In the genomic region with DNA sequence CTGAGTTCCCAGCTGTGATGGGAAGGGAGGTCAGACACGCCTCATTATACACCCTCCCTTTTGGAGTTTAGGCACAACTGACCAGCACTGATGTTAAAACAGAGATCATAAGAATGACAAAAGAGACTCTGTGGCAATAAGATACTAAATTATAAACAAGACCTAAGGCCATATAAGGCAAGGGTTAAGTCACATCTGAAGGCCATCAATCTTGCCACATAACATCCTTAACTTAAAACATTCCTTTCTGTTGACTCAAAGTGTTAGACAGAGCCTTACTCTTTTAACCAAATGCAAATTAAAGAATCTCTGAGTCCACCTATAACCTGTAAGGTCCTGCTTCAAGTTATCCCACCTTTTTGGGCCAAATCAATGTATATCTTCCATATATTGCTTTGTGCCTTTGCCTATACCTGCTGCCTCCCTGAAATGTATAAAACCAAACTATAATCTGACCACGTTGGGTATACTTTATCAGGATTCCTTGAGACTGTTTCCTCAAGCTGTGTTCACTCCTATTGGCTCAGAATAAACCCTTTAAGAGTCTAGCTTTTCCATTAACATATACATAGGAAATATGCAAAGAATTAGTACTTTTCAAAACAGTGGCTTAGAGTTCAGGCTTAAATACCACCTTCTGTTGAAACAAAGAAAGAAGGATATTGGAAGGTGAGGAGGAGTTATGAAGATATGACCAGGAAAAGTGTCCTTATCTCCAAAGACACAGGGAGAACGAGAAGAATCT, we compare ENCODE assay signal across 19 cellular contexts.
A peak's percentile ranks its signal among the peaks of the same experiment; 100 is the strongest.
DNase-seq lines count a peak whose midpoint lies in the region; ATAC-seq, FAIRE-seq and TF ChIP-seq lines count a peak whose summit lies in the region.
"Had no signal": no experiment of that assay in that cellular context is flagged by ENCODE, and none has a peak within 500 bp of the region (broad histone marks: within the 10 kb centered on the region; RNA-seq: fewer than 3 reads in every experiment).

No MANE protein-coding gene starts in this region.

- no peaks in the 10 kb centered on the region for H3K79me2 ChIP-seq in K562 (ENCODE audit: control insufficient read depth, insufficient read depth, low read length)

- 0% methylated on average over 3 of the region's 3 CpGs for WGBS in K562 (ENCODE audit: insufficient coverage, low coverage, missing lambda C conversion rate)

- no peak overlapping the region for H3K9ac ChIP-seq in K562 (ENCODE audit: insufficient read depth in 1 of 2, low read depth in 2 of 2, low read length in 2 of 2)

- intact Hi-C loops in K562 (cut with micrococcal nuclease): no loop called here
- intact Hi-C loops in activated CD4-positive, alpha-beta memory T cell treated with anti-CD3 and anti-CD28 coated beads for 36 hours (cut with micrococcal nuclease): no loop called here

- peak; percentile 53 for ATAC-seq in K562
- ATAC-seq: right cardiac atrium, SK-N-SH treated with all-trans-retinoic acid at 6 μM for 48 hours had no signal

- H3K27me3 ChIP-seq in K562 (ENCODE audit: control insufficient read depth in 2 of 2, insufficient read depth in 2 of 2, low read length in 2 of 2): no peaks in the 10 kb centered on the region
- H3K27me3 ChIP-seq: neutrophil, thyroid gland had no signal

- TF ChIP-seq EP300 in K562 (IDR thresholded peaks at IDR 0.05; ENCODE audit: low read length): no peak

- FAIRE-seq in K562 (lab: Jason Lieb, UNC): no peak
- FAIRE-seq: D721Med, GM18507 had no signal

- no peak overlapping the region for H3K4me3 ChIP-seq in K562
- H3K4me3 ChIP-seq: lung, thyroid gland had no signal

- H3K4me3 Mint-ChIP-seq in activated CD4-positive, alpha-beta memory T cell treated with anti-CD3 and anti-CD28 coated beads for 36 hours: no peak overlapping the region

- POLR2A ChIA-PET in K562 (lab: Yijun Ruan, JAX): no interaction called here
- POLR2A ChIA-PET in activated CD4-positive, alpha-beta memory T cell treated with anti-CD3 and anti-CD28 coated beads for 36 hours (lab: Charles Lee): no interaction called here

- H3K4me2 ChIP-seq in K562 (ENCODE audit: insufficient read depth, low read length): no peak overlapping the region

- no peak for TF ChIP-seq POLR2A in K562 (conservative IDR thresholded peaks at IDR 0.05)

- H3K9me3 ChIP-seq in K562 (replicated peaks; ENCODE audit: control insufficient read depth, insufficient read depth, low read depth, low read length): no peaks in the 10 kb centered on the region
- H3K9me3 ChIP-seq: neutrophil, thyroid gland had no signal

- H3K36me3 Mint-ChIP-seq in activated CD4-positive, alpha-beta memory T cell treated with anti-CD3 and anti-CD28 coated beads for 36 hours: no peaks in the 10 kb centered on the region

- in situ Hi-C loops in K562 (cut with MboI): no loop called here

- no peaks in the 10 kb centered on the region for H4K20me1 ChIP-seq in K562 (replicated peaks; ENCODE audit: control insufficient read depth, insufficient read depth, low read length)

- no TSS peak for BruUV-seq in K562 (replicated peaks; lab: Mats Ljungman, UMichigan)

- no peak for TF ChIP-seq CTCF in K562 (IDR thresholded peaks at IDR 0.05 in 2 of 3, conservative IDR thresholded peaks at IDR 0.05 in 1 of 3; ENCODE audit: insufficient read depth in 2 of 3, low read depth in 1 of 3, low read length in 3 of 3)

- H3K36me3 ChIP-seq in K562 (ENCODE audit: control insufficient read depth, insufficient read depth, low read length): no peaks in the 10 kb centered on the region
- H3K36me3 ChIP-seq: neutrophil, thyroid gland had no signal

- DNase-seq in COLO829 (ENCODE audit: low spot score): peak; percentile 4
- peak; percentile 12 for DNase-seq in LoVo (ENCODE audit: low spot score)
- no peak for DNase-seq in K562 (ENCODE audit: extremely low read depth in 1 of 4, low spot score in 3 of 4)
- peak; percentile 11 for DNase-seq in left kidney (ENCODE audit: low read depth, low spot score)
- no peak for DNase-seq in activated CD4-positive, alpha-beta memory T cell treated with anti-CD3 and anti-CD28 coated beads for 36 hours
- DNase-seq in CD1c-positive myeloid dendritic cell (ENCODE audit: extremely low spot score): no peak
- DNase-seq in SHP77 (lab: John Stamatoyannopoulos, UW): no peak
- DNase-seq in GM03348 (ENCODE audit: low spot score): no peak
- DNase-seq: activated effector memory CD4-positive, alpha-beta T cell treated with Interleukin-2 at 50 U/mL for 16 hours; anterior cingulate cortex; dermis blood vessel endothelial cell; NCI-H1048; right cardiac atrium; thyroid gland had no signal

- no peak overlapping the region for H2AFZ ChIP-seq in K562 (ENCODE audit: low read depth, low read length)

- no peaks in the 10 kb centered on the region for H3K27me3 Mint-ChIP-seq in activated CD4-positive, alpha-beta memory T cell treated with anti-CD3 and anti-CD28 coated beads for 36 hours

- CTCF ChIA-PET in K562 (lab: Yijun Ruan, JAX; ENCODE audit: low intra/inter-chr PET ratio): no interaction called here
- CTCF ChIA-PET in activated CD4-positive, alpha-beta memory T cell treated with anti-CD3 and anti-CD28 coated beads for 36 hours (lab: Charles Lee): no interaction called here

- no peaks in the 10 kb centered on the region for H3K9me3 Mint-ChIP-seq in activated CD4-positive, alpha-beta memory T cell treated with anti-CD3 and anti-CD28 coated beads for 36 hours

- no peak for TF ChIP-seq RAD21 in K562 (CRISPR knock-in tag; conservative IDR thresholded peaks at IDR 0.05 in 1 of 2, IDR thresholded peaks at IDR 0.05 in 1 of 2)

- no peak overlapping the region for H3K27ac Mint-ChIP-seq in activated CD4-positive, alpha-beta memory T cell treated with anti-CD3 and anti-CD28 coated beads for 36 hours

- H3K9me1 ChIP-seq in K562 (ENCODE audit: control insufficient read depth, insufficient read depth, low read length): no peaks in the 10 kb centered on the region

- H3K4me1 Mint-ChIP-seq in activated CD4-positive, alpha-beta memory T cell treated with anti-CD3 and anti-CD28 coated beads for 36 hours (ENCODE audit: low read depth): no peaks in the 10 kb centered on the region

- H3K4me1 ChIP-seq in K562 (replicated peaks in 1 of 2; ENCODE audit: control insufficient read depth in 2 of 2, insufficient read depth in 2 of 2, low read length in 2 of 2): no peaks in the 10 kb centered on the region
- H3K4me1 ChIP-seq: thyroid gland had no signal

- 0 out of 3 replicates have a peak overlapping the region, but pooled peaks have one; percentile 35 for H3K27ac ChIP-seq in K562 (ENCODE audit: extremely low read depth, low read depth, low read length)
- H3K27ac ChIP-seq: neutrophil, thyroid gland had no signal

TF ChIP-seq in K562, 482 proteins besides CTCF, POLR2A, EP300 and RAD21 (continues in another document):
- TF ChIP-seq GABPB2 (CRISPR knock-in tag; conservative IDR thresholded peaks at IDR 0.05) (no peak), JUND (IDR thresholded peaks at IDR 0.05; ENCODE audit: borderline replicate concordance, low read depth, low read length) (no peak), JUND (tag; IDR thresholded peaks at IDR 0.05; ENCODE audit: borderline replicate concordance, low read depth, low read length) (peak; percentile 58; the same call in 2 of the 3 replicates), SETDB1 (IDR thresholded peaks at IDR 0.05; ENCODE audit: low read length) (no peak), ETV1 (tag; conservative IDR thresholded peaks at IDR 0.05; ENCODE audit: low read depth) (no peak), SRF (CRISPR knock-in tag; IDR thresholded peaks at IDR 0.05) (peak in 1 of 2 experiments; percentile 91; a peak in 1 of 4 replicates), TAL1 (IDR thresholded peaks at IDR 0.05) (peak; percentile 64), ELF4 (CRISPR knock-in tag; IDR thresholded peaks at IDR 0.05) (no peak), CEBPB (tag; IDR thresholded peaks at IDR 0.05) (peak; percentile 63; the same call in 1 of the 2 replicates), HLTF (IDR thresholded peaks at IDR 0.05) (no peak)
- TF ChIP-seq, protein P1, sequence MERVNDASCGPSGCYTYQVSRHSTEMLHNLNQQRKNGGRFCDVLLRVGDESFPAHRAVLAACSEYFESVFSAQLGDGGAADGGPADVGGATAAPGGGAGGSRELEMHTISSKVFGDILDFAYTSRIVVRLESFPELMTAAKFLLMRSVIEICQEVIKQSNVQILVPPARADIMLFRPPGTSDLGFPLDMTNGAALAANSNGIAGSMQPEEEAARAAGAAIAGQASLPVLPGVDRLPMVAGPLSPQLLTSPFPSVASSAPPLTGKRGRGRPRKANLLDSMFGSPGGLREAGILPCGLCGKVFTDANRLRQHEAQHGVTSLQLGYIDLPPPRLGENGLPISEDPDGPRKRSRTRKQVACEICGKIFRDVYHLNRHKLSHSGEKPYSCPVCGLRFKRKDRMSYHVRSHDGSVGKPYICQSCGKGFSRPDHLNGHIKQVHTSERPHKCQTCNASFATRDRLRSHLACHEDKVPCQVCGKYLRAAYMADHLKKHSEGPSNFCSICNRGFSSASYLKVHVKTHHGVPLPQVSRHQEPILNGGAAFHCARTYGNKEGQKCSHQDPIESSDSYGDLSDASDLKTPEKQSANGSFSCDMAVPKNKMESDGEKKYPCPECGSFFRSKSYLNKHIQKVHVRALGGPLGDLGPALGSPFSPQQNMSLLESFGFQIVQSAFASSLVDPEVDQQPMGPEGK (CRISPR knock-in tag; IDR thresholded peaks at IDR 0.05; ENCODE audit: borderline replicate concordance): no peak
- TF ChIP-seq, protein P2, sequence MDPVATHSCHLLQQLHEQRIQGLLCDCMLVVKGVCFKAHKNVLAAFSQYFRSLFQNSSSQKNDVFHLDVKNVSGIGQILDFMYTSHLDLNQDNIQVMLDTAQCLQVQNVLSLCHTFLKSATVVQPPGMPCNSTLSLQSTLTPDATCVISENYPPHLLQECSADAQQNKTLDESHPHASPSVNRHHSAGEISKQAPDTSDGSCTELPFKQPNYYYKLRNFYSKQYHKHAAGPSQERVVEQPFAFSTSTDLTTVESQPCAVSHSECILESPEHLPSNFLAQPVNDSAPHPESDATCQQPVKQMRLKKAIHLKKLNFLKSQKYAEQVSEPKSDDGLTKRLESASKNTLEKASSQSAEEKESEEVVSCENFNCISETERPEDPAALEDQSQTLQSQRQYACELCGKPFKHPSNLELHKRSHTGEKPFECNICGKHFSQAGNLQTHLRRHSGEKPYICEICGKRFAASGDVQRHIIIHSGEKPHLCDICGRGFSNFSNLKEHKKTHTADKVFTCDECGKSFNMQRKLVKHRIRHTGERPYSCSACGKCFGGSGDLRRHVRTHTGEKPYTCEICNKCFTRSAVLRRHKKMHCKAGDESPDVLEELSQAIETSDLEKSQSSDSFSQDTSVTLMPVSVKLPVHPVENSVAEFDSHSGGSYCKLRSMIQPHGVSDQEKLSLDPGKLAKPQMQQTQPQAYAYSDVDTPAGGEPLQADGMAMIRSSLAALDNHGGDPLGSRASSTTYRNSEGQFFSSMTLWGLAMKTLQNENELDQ (CRISPR knock-in tag; IDR thresholded peaks at IDR 0.05; ENCODE audit: borderline replicate concordance): no peak
- TF ChIP-seq, protein P3, sequence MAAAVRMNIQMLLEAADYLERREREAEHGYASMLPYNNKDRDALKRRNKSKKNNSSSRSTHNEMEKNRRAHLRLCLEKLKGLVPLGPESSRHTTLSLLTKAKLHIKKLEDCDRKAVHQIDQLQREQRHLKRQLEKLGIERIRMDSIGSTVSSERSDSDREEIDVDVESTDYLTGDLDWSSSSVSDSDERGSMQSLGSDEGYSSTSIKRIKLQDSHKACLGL (CRISPR knock-in tag; IDR thresholded peaks at IDR 0.05; ENCODE audit: borderline replicate concordance, poor library complexity, severe bottlenecking): no peak

Comparison
In these comparisons a context has a peak if more than half of its experiments do, and no peak if none do; other contexts are left out.
1. DNase-seq: peak in COLO829 (single experiment), LoVo (single experiment) and left kidney (single experiment); none in K562 (0 of 4), activated CD4-positive, alpha-beta memory T cell treated with anti-CD3 and anti-CD28 coated beads for 36 hours (single experiment), CD1c-positive myeloid dendritic cell (single experiment), SHP77 (0 of 2) and GM03348 (single experiment).